9 cellular contexts compared by ENCODE assay signal in the genomic region with DNA sequence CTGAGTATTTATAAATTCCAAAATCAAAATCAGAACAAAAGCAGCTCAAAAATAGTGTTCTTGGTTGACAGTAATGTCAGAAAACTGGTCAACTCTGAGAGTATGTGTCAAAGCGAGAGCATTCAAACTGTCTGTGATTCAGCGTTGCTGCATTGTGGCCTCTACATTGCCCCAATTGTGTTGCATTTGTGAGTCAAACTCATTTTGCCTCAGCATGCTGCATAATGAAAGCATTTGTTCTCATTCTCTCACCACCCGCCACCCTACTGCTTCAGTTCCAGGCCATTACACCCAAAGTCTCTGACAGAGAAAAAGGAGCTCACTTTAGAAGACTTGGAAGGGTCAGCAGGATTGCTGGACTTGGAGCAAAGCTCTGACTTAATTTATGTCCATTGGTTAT.
DNase-seq lines count a peak whose midpoint lies in the region; ATAC-seq, FAIRE-seq and TF ChIP-seq lines count a peak whose summit lies in the region.
"Had no signal": no experiment of that assay in that cellular context is flagged by ENCODE, and none has a peak within 500 bp of the region (broad histone marks: within the 10 kb centered on the region; RNA-seq: fewer than 3 reads in every experiment).

No MANE protein-coding gene starts in this region.

- no peak overlapping the region for H4K5ac ChIP-seq in mesendoderm (ENCODE audit: low read length)

- POLR2A ChIA-PET in HEK293T (lab: Yijun Ruan, JAX) (interaction anchor here (0.8 kb wide), 1 partner anchor 16 kb away, joined by 3 read pairs; no protein-coding TSS in a partner anchor), GM12878 (lab: Charles Lee) (interaction anchor here (1.1 kb wide), 1 partner anchor 52 kb away, joined by 3 read pairs; no protein-coding TSS in a partner anchor)
- POLR2A ChIA-PET in CD4-positive, alpha-beta memory T cell (lab: Charles Lee; ENCODE audit: partially characterized antibody) = no interaction called here

- H3K27me3 ChIP-seq in GM12878 (replicated peaks in 1 of 2; ENCODE audit: control insufficient read depth in 2 of 2, insufficient read depth in 2 of 2, low read length in 1 of 2) (no peaks in the 10 kb centered on the region), mesendoderm (ENCODE audit: insufficient read depth, low read length, poor library complexity) (no peaks in the 10 kb centered on the region)
- H3K27me3 ChIP-seq in CD4-positive, alpha-beta memory T cell (ENCODE audit: insufficient read depth, low read length) = no peaks in the 10 kb centered on the region

- intact Hi-C loops in GM12878 (cut with micrococcal nuclease; ENCODE audit: unreplicated experiment) = no loop called here
- intact Hi-C loops in CD4-positive, alpha-beta memory T cell (cut with micrococcal nuclease) = no loop called here

- H3K36me3 Mint-ChIP-seq in CD4-positive, alpha-beta memory T cell = no peaks in the 10 kb centered on the region

- WGBS in GM12878 (ENCODE audit: insufficient coverage, insufficient replicate concordance, low lambda C conversion rate, missing lambda C conversion rate) = 1% methylated on average over 3 of the region's 3 CpGs
- no CpG with 5 or more reads among the region's 3 CpGs for WGBS in mesendoderm (ENCODE audit: extremely low coverage, insufficient coverage, low lambda C conversion rate)

- ATAC-seq in GM12878 (peak; percentile 84), HG02623 (IDR thresholded peaks at IDR 0.05; ENCODE audit: unreplicated experiment) (no peak)

- in situ Hi-C loops in GM12878 (cut with MboI) = no loop called here

- TF ChIP-seq CTCF in GM12878 (IDR thresholded peaks at IDR 0.05 in 2 of 3, conservative IDR thresholded peaks at IDR 0.05 in 1 of 3; ENCODE audit: control insufficient read depth in 2 of 3, extremely low read depth in 1 of 3, insufficient read depth in 1 of 3, low read depth in 3 of 3, low read length in 3 of 3) = no peak

- no peak for TF ChIP-seq POLR2A in GM12878 (IDR thresholded peaks at IDR 0.05; ENCODE audit: low read depth, low read length)

- TF ChIP-seq RAD21 in GM12878 (IDR thresholded peaks at IDR 0.05; ENCODE audit: insufficient read depth, low read depth, low read length) = no peak

- H3K4me1 Mint-ChIP-seq in CD4-positive, alpha-beta memory T cell = peaks cover 0 to 4% (median 0%) of the 10 kb centered on the region in 4 donors

- H3K4me1 ChIP-seq in GM12878 (ENCODE audit: control insufficient read depth, insufficient read depth, low read length) (no peaks in the 10 kb centered on the region), mesendoderm (ENCODE audit: control insufficient read depth, low read depth, low read length) (peaks cover 11% of the 10 kb centered on the region)
- no peaks in the 10 kb centered on the region for H3K4me1 ChIP-seq in CD4-positive, alpha-beta memory T cell (ENCODE audit: insufficient read depth, low read length)

- no peak overlapping the region for H3K4me3 ChIP-seq in GM12878
- no peak overlapping the region for H3K4me3 ChIP-seq in mesendoderm (ENCODE audit: low read length)
- H3K4me3 ChIP-seq in CD4-positive, alpha-beta memory T cell (ENCODE audit: low read length in 2 of 2) = no peak overlapping the region
- H3K4me3 ChIP-seq: skin epidermis had no signal

- H3K4ac ChIP-seq in mesendoderm (ENCODE audit: low read depth, low read length) = no peak overlapping the region

- H2BK15ac ChIP-seq in mesendoderm (replicated peaks; ENCODE audit: low read depth) = no peak overlapping the region

- no peak overlapping the region for H2AFZ ChIP-seq in GM12878 (ENCODE audit: control insufficient read depth, low read depth, low read length)

- H3K9me3 Mint-ChIP-seq in CD4-positive, alpha-beta memory T cell = no peaks in the 10 kb centered on the region

- no peak for FAIRE-seq in GM12878 (lab: Jason Lieb, UNC)

- no peak overlapping the region for H4K8ac ChIP-seq in mesendoderm (ENCODE audit: low read depth, low read length)

- H3K79me1 ChIP-seq in mesendoderm (ENCODE audit: low read length) = no peaks in the 10 kb centered on the region

- H2BK120ac ChIP-seq in mesendoderm (ENCODE audit: low read depth, low read length) = no peak overlapping the region

- RAD21 ChIA-PET in GM12878 (lab: Charles Lee; ENCODE audit: unreplicated experiment) = interaction anchor here (0.6 to 2.2 kb wide), 7 partner anchors 8 to 133 kb away, joined by 3 to 7 read pairs (median 3); no protein-coding TSS in a partner anchor

- no peak overlapping the region for H3K27ac Mint-ChIP-seq in CD4-positive, alpha-beta memory T cell

- H3K27me3 Mint-ChIP-seq in CD4-positive, alpha-beta memory T cell = peaks cover 5 to 9% of the 10 kb centered on the region in 2 donors

- CTCF ChIA-PET in HEK293T (lab: Yijun Ruan, JAX) (no interaction called here), GM12878 (lab: Yijun Ruan, JAX) (interaction anchor here (0.7 to 5.1 kb wide), 10 partner anchors 8 to 827 kb away, joined by 3 to 30 read pairs (median 6); no protein-coding TSS in a partner anchor)
- CTCF ChIA-PET in CD4-positive, alpha-beta memory T cell (lab: Charles Lee; ENCODE audit: partially characterized antibody) = interaction anchor here (1.0 kb wide), 1 partner anchor 9 kb away, joined by 3 read pairs; no protein-coding TSS in a partner anchor

- peak overlapping the region; percentile 76 for H3K18ac ChIP-seq in mesendoderm (ENCODE audit: low read length)

- BruUV-seq in GM12878 (replicated peaks; lab: Mats Ljungman, UMichigan) = no TSS peak

- H2BK5ac ChIP-seq in mesendoderm (ENCODE audit: low read length) = no peak overlapping the region

- H3K23ac ChIP-seq in mesendoderm (ENCODE audit: low read length) = peak overlapping the region; percentile 34

- H3K36me3 ChIP-seq in GM12878 (ENCODE audit: control insufficient read depth in 2 of 2, insufficient read depth in 2 of 2, low read length in 1 of 2) (no peaks in the 10 kb centered on the region), mesendoderm (ENCODE audit: control insufficient read depth, insufficient read depth, low read length) (no peaks in the 10 kb centered on the region)
- no peaks in the 10 kb centered on the region for H3K36me3 ChIP-seq in CD4-positive, alpha-beta memory T cell (ENCODE audit: insufficient read depth, low read length)

- H2AK5ac ChIP-seq in mesendoderm (ENCODE audit: low read length) = no peak overlapping the region

- H3K9ac ChIP-seq in GM12878 (ENCODE audit: control insufficient read depth, insufficient read depth, low read length) = no peak overlapping the region
- no peak overlapping the region for H3K9ac ChIP-seq in mesendoderm (ENCODE audit: low read length)

- H3K79me2 ChIP-seq in GM12878 (ENCODE audit: control insufficient read depth, insufficient read depth, low read length) = no peaks in the 10 kb centered on the region
- no peaks in the 10 kb centered on the region for H3K79me2 ChIP-seq in mesendoderm (ENCODE audit: control insufficient read depth, insufficient read depth, low read length)

- SMC1A ChIA-PET in GM12878 (lab: Charles Lee; ENCODE audit: uncharacterized antibody, unreplicated experiment) = interaction anchor here (1.1 to 4.8 kb wide), 16 partner anchors 8 to 130 kb away, joined by 4 to 27 read pairs (median 6); no protein-coding TSS in a partner anchor

- H3K9me3 ChIP-seq in GM12878 (replicated peaks; ENCODE audit: control insufficient read depth, insufficient read depth, low read length) = no peaks in the 10 kb centered on the region
- no peaks in the 10 kb centered on the region for H3K9me3 ChIP-seq in CD4-positive, alpha-beta memory T cell (ENCODE audit: control insufficient read depth in 1 of 2, low read length in 2 of 2)

- H3K4me2 ChIP-seq in GM12878 (ENCODE audit: control insufficient read depth, insufficient read depth) (no peak overlapping the region), mesendoderm (ENCODE audit: low read length) (no peak overlapping the region)

- DNase-seq in ELR (ENCODE audit: low read depth) = peak; percentile 27
- no peak for DNase-seq in HEK293T (ENCODE audit: extremely low spot score)
- peak; percentile 31 for DNase-seq in GM12878 (ENCODE audit: low read depth, low spot score)
- peak; percentile 64 for DNase-seq in mesendoderm
- DNase-seq in CD4-positive, alpha-beta memory T cell = no peak
- no peak for DNase-seq in stimulated activated CD4-positive, alpha-beta T cell treated with anti-CD3 and anti-CD28 coated beads, Interleukin-4, amount 100 ng/mL, for 1 hour
- DNase-seq in DMS153 (lab: John Stamatoyannopoulos, UW) = no peak

- H4K20me1 ChIP-seq in GM12878 (ENCODE audit: control insufficient read depth, insufficient read depth) = no peaks in the 10 kb centered on the region

- H3K4me3 Mint-ChIP-seq in CD4-positive, alpha-beta memory T cell = no peak overlapping the region

- TF ChIP-seq EP300 in GM12878 (IDR thresholded peaks at IDR 0.05; ENCODE audit: borderline replicate concordance in 1 of 2, control insufficient read depth in 1 of 2, low read depth in 2 of 2, low read length in 2 of 2) = no peak

- H3K56ac ChIP-seq in mesendoderm (ENCODE audit: low read length) = peak overlapping the region; percentile 56

- H3K27ac ChIP-seq in GM12878 (ENCODE audit: control insufficient read depth, insufficient read depth) (no peak overlapping the region), mesendoderm (ENCODE audit: low read depth, low read length) (peak overlapping the region; percentile 18)
- no peak overlapping the region for H3K27ac ChIP-seq in CD4-positive, alpha-beta memory T cell (ENCODE audit: low read depth, low read length)
- H3K27ac ChIP-seq: skin epidermis had no signal

TF ChIP-seq in HEK293T, 16 proteins besides CTCF, POLR2A, EP300 and RAD21 (continues in another document):
- TF ChIP-seq BHLHE40 (IDR thresholded peaks at IDR 0.05; ENCODE audit: borderline replicate concordance) (no peak), NFRKB (IDR thresholded peaks at IDR 0.05) (no peak)

TF ChIP-seq in GM12878, 131 proteins besides CTCF, POLR2A, EP300 and RAD21 (continues in another document):
- no peak for TF ChIP-seq ZNF217 (IDR thresholded peaks at IDR 0.05)
- peak; percentile 71 for TF ChIP-seq JUNB (IDR thresholded peaks at IDR 0.05)
- TF ChIP-seq NFIC (IDR thresholded peaks at IDR 0.05; ENCODE audit: low read depth, low read length) = 0 out of 2 replicates have a peak, but pooled peaks have one; percentile 17
- no peak for TF ChIP-seq WRNIP1 (IDR thresholded peaks at IDR 0.05; ENCODE audit: borderline replicate concordance, low read depth, low read length)
- TF ChIP-seq EGR1 (IDR thresholded peaks at IDR 0.05; ENCODE audit: borderline replicate concordance in 1 of 2, low read depth in 2 of 2, low read length in 2 of 2) = no peak
- TF ChIP-seq CHD4 (IDR thresholded peaks at IDR 0.05) = no peak
- TF ChIP-seq, protein P1, sequence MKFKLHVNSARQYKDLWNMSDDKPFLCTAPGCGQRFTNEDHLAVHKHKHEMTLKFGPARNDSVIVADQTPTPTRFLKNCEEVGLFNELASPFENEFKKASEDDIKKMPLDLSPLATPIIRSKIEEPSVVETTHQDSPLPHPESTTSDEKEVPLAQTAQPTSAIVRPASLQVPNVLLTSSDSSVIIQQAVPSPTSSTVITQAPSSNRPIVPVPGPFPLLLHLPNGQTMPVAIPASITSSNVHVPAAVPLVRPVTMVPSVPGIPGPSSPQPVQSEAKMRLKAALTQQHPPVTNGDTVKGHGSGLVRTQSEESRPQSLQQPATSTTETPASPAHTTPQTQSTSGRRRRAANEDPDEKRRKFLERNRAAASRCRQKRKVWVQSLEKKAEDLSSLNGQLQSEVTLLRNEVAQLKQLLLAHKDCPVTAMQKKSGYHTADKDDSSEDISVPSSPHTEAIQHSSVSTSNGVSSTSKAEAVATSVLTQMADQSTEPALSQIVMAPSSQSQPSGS (IDR thresholded peaks at IDR 0.05; ENCODE audit: low read length) = 0 out of 2 replicates have a peak, but pooled peaks have one; percentile 23

Comparison
In these comparisons a context has a peak if more than half of its experiments do, and no peak if none do; other contexts are left out.
1. DNase-seq: peak in ELR (single experiment), GM12878 (single experiment) and mesendoderm (single experiment); none in HEK293T (single experiment), CD4-positive, alpha-beta memory T cell (0 of 5), stimulated activated CD4-positive, alpha-beta T cell treated with anti-CD3 and anti-CD28 coated beads, Interleukin-4, amount 100 ng/mL, for 1 hour (single experiment) and DMS153 (single experiment).